12 cellular contexts compared by ENCODE assay signal in the genomic region with DNA sequence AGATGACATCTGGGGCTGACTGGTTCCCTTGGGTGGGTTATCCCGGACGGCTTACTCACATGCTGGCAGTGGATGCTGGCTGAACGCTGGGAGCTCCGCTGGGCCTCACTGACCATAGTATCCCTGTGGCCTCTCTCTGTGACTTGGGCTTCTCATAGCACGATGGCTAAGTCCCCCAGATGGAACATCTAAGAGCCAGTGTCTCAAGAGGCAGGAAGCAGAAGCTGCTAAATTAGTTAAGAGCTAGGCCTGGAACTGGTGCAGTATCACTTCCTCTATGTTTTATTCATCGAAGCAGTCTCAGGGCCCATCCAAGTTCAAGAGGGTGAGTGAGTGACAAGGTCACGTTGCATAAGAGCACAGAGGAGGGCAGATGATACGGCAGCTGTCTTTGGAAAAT.
DNase-seq lines count a peak whose midpoint lies in the region; ATAC-seq, FAIRE-seq and TF ChIP-seq lines count a peak whose summit lies in the region.
"Had no signal": no experiment of that assay in that cellular context is flagged by ENCODE, and none has a peak within 500 bp of the region (broad histone marks: within the 10 kb centered on the region; RNA-seq: fewer than 3 reads in every experiment).

No MANE protein-coding gene starts in this region.

- H3K56ac ChIP-seq in mesendoderm (ENCODE audit: low read length), result no peak overlapping the region

- no peak overlapping the region for H4K5ac ChIP-seq in mesendoderm (ENCODE audit: low read length)

- H4K8ac ChIP-seq in mesendoderm (ENCODE audit: low read depth, low read length), result no peak overlapping the region

- no peak overlapping the region for H3K4me3 Mint-ChIP-seq in CD8-positive, alpha-beta memory T cell
- H3K4me3 Mint-ChIP-seq: central memory CD8-positive, alpha-beta T cell had no signal

- H3K4me1 Mint-ChIP-seq in CD8-positive, alpha-beta memory T cell, result no peaks in the 10 kb centered on the region
- H3K4me1 Mint-ChIP-seq: central memory CD8-positive, alpha-beta T cell had no signal

- FAIRE-seq in H54 (lab: Jason Lieb, UNC), result no peak

- H3K27me3 Mint-ChIP-seq in CD8-positive, alpha-beta memory T cell, result no peaks in the 10 kb centered on the region
- H3K27me3 Mint-ChIP-seq: central memory CD8-positive, alpha-beta T cell had no signal

- no peak overlapping the region for H3K27ac ChIP-seq in CD8-positive, alpha-beta memory T cell (ENCODE audit: low read depth, low read length)
- H3K27ac ChIP-seq in mesendoderm (ENCODE audit: low read depth, low read length), result no peak overlapping the region

- no peak overlapping the region for H3K27ac Mint-ChIP-seq in CD8-positive, alpha-beta memory T cell

- H3K9me3 ChIP-seq in CD8-positive, alpha-beta memory T cell (ENCODE audit: low read length), result no peaks in the 10 kb centered on the region

- no peak overlapping the region for H3K18ac ChIP-seq in mesendoderm (ENCODE audit: low read length)

- H3K4me3 ChIP-seq in CD8-positive, alpha-beta memory T cell (ENCODE audit: low read length), result no peak overlapping the region
- no peak overlapping the region for H3K4me3 ChIP-seq in mesendoderm (ENCODE audit: low read length)

- H2BK120ac ChIP-seq in mesendoderm (ENCODE audit: low read depth, low read length), result no peak overlapping the region

- H3K36me3 Mint-ChIP-seq in CD8-positive, alpha-beta memory T cell, result no peaks in the 10 kb centered on the region

- ATAC-seq in HG02870 (IDR thresholded peaks at IDR 0.05; ENCODE audit: unreplicated experiment), result peak; percentile 95

- no peak overlapping the region for H2BK15ac ChIP-seq in mesendoderm (replicated peaks; ENCODE audit: low read depth)

- no peak overlapping the region for H3K4ac ChIP-seq in mesendoderm (ENCODE audit: low read depth, low read length)

- H2BK5ac ChIP-seq in mesendoderm (ENCODE audit: low read length), result no peak overlapping the region

- no peaks in the 10 kb centered on the region for H3K4me1 ChIP-seq in CD8-positive, alpha-beta memory T cell (ENCODE audit: insufficient read depth, low read length)
- no peaks in the 10 kb centered on the region for H3K4me1 ChIP-seq in mesendoderm (ENCODE audit: control insufficient read depth, low read depth, low read length)

- WGBS in mesendoderm (ENCODE audit: extremely low coverage, insufficient coverage, low lambda C conversion rate), result no CpG with 5 or more reads among the region's 8 CpGs

- no peaks in the 10 kb centered on the region for H3K9me3 Mint-ChIP-seq in CD8-positive, alpha-beta memory T cell
- H3K9me3 Mint-ChIP-seq: central memory CD8-positive, alpha-beta T cell had no signal

- DNase-seq in GM19238 (ENCODE audit: insufficient read length, low spot score) (peak; percentile 17), NCI-H524 (lab: John Stamatoyannopoulos, UW) (peak; percentile 13 to 73), pons (ENCODE audit: low spot score) (peak; percentile 85), D341Med (ENCODE audit: low spot score) (no peak), mesendoderm (no peak), H54 (ENCODE audit: insufficient read length, low spot score) (no peak)
- DNase-seq in CD8-positive, alpha-beta memory T cell, result no peak
- DNase-seq: activated CD8-positive, alpha-beta memory T cell treated with anti-CD3 and anti-CD28 coated beads for 24 hours; NCI-H2227 treated with DMSO at 0.1 percent for 48 hours; stimulated activated CD4-positive, alpha-beta T cell treated with anti-CD3 and anti-CD28 coated beads, Interleukin-15, amount 100 ng/mL, for 24 hours had no signal

- H3K27me3 ChIP-seq in CD8-positive, alpha-beta memory T cell (ENCODE audit: insufficient read depth, low read length, poor library complexity, severe bottlenecking), result no peaks in the 10 kb centered on the region
- no peaks in the 10 kb centered on the region for H3K27me3 ChIP-seq in mesendoderm (ENCODE audit: insufficient read depth, low read length, poor library complexity)

- H3K79me1 ChIP-seq in mesendoderm (ENCODE audit: low read length), result no peaks in the 10 kb centered on the region

- POLR2A ChIA-PET in CD8-positive, alpha-beta memory T cell (lab: Charles Lee), result no interaction called here

- no peaks in the 10 kb centered on the region for H3K36me3 ChIP-seq in CD8-positive, alpha-beta memory T cell (ENCODE audit: insufficient read depth, low read length)
- H3K36me3 ChIP-seq in mesendoderm (ENCODE audit: control insufficient read depth, insufficient read depth, low read length), result no peaks in the 10 kb centered on the region

- H3K23ac ChIP-seq in mesendoderm (ENCODE audit: low read length), result no peak overlapping the region

- no peak for TF ChIP-seq POLR2A in H54 (IDR thresholded peaks at IDR 0.05; ENCODE audit: low read depth, low read length)

- no peak overlapping the region for H3K9ac ChIP-seq in mesendoderm (ENCODE audit: low read length)

- no peak overlapping the region for H3K4me2 ChIP-seq in mesendoderm (ENCODE audit: low read length)

- H2AK5ac ChIP-seq in mesendoderm (ENCODE audit: low read length), result no peak overlapping the region

- CTCF ChIA-PET in CD8-positive, alpha-beta memory T cell (lab: Charles Lee), result no interaction called here

- H3K79me2 ChIP-seq in mesendoderm (ENCODE audit: control insufficient read depth, insufficient read depth, low read length), result no peaks in the 10 kb centered on the region

Comparison
In these comparisons a context has a peak if more than half of its experiments do, and no peak if none do; other contexts are left out.
1. DNase-seq: peak in GM19238 (single experiment), NCI-H524 (2 of 2) and pons (single experiment); none in CD8-positive, alpha-beta memory T cell (0 of 5), D341Med (single experiment), mesendoderm (single experiment) and H54 (single experiment).